In genomic region chr4:39046243-39046642, GRCh38 we compare ENCODE assay signal across 1 cellular context.
TF ChIP-seq lines count a peak whose summit lies in the region.

No MANE protein-coding gene starts in this region.

TF ChIP-seq in K562, 482 proteins besides CTCF, POLR2A, EP300 and RAD21 (continued from another document and continues in another):
- no peak for TF ChIP-seq E2F4 (CRISPR knock-in tag; IDR thresholded peaks at IDR 0.05; ENCODE audit: low read depth)
- no peak for TF ChIP-seq ETS2 (tag; IDR thresholded peaks at IDR 0.05; ENCODE audit: borderline replicate concordance, poor library complexity, severe bottlenecking)
- no peak for TF ChIP-seq SFPQ (IDR thresholded peaks at IDR 0.05; ENCODE audit: low read depth, low read length)
- peak; percentile 100 for TF ChIP-seq ZNF121 (CRISPR knock-in tag; conservative IDR thresholded peaks at IDR 0.05)
- TF ChIP-seq EWSR1 (IDR thresholded peaks at IDR 0.05; ENCODE audit: borderline replicate concordance, low read depth, partially characterized antibody) = no peak
- no peak for TF ChIP-seq ZNF77 (CRISPR knock-in tag; IDR thresholded peaks at IDR 0.05)
- no peak for TF ChIP-seq IRF2 (CRISPR knock-in tag; IDR thresholded peaks at IDR 0.05)
- TF ChIP-seq BCLAF1 (IDR thresholded peaks at IDR 0.05; ENCODE audit: borderline replicate concordance in 1 of 2, control insufficient read depth in 1 of 2, low read depth in 2 of 2, low read length in 1 of 2) = no peak
- TF ChIP-seq PHF21A (IDR thresholded peaks at IDR 0.05; ENCODE audit: borderline replicate concordance, low read depth) = no peak
- no peak for TF ChIP-seq CBX5 (IDR thresholded peaks at IDR 0.05; ENCODE audit: borderline replicate concordance, low read depth)
- no peak for TF ChIP-seq CAMTA2 (CRISPR knock-in tag; conservative IDR thresholded peaks at IDR 0.05)
- TF ChIP-seq NBN (IDR thresholded peaks at IDR 0.05; ENCODE audit: low read depth) = no peak
- no peak for TF ChIP-seq ATF6 (CRISPR knock-in tag; IDR thresholded peaks at IDR 0.05)
- no peak for TF ChIP-seq FOS (IDR thresholded peaks at IDR 0.05; ENCODE audit: extremely low read depth, insufficient read length)
- no peak for TF ChIP-seq MTA2 (IDR thresholded peaks at IDR 0.05; ENCODE audit: low read depth)
- TF ChIP-seq ZFX (CRISPR knock-in tag; IDR thresholded peaks at IDR 0.05) = peak; percentile 52
- TF ChIP-seq YBX1 (IDR thresholded peaks at IDR 0.05) = no peak
- TF ChIP-seq NFATC3 (IDR thresholded peaks at IDR 0.05) = no peak
- no peak for TF ChIP-seq KLF13 (tag; IDR thresholded peaks at IDR 0.05; ENCODE audit: borderline replicate concordance, low read depth)
- TF ChIP-seq FIP1L1 (IDR thresholded peaks at IDR 0.05; ENCODE audit: low read depth, low read length, poor library complexity, severe bottlenecking) = no peak
- no peak for TF ChIP-seq THRAP3 (IDR thresholded peaks at IDR 0.05; ENCODE audit: borderline replicate concordance)
- TF ChIP-seq DPF2 (IDR thresholded peaks at IDR 0.05) = peak; percentile 72
- TF ChIP-seq RBFOX2 (IDR thresholded peaks at IDR 0.05; ENCODE audit: low read depth, low read length) = no peak
- no peak for TF ChIP-seq POLR2B (IDR thresholded peaks at IDR 0.05; ENCODE audit: low read depth, partially characterized antibody)
- TF ChIP-seq RBM25 (IDR thresholded peaks at IDR 0.05; ENCODE audit: low read depth, low read length, severe bottlenecking) = peak; percentile 65
- TF ChIP-seq DDX20 (tag; IDR thresholded peaks at IDR 0.05; ENCODE audit: low read depth) = no peak
- TF ChIP-seq ERF (CRISPR knock-in tag; IDR thresholded peaks at IDR 0.05) = no peak
- TF ChIP-seq VEZF1 (CRISPR knock-in tag; IDR thresholded peaks at IDR 0.05) = 0 out of 2 replicates have a peak, but pooled peaks have one; percentile 31
- no peak for TF ChIP-seq ZNF354B (CRISPR knock-in tag; IDR thresholded peaks at IDR 0.05)
- TF ChIP-seq HDAC6 (IDR thresholded peaks at IDR 0.05; ENCODE audit: low read depth, low read length) = no peak
- TF ChIP-seq SMAD4 (CRISPR knock-in tag; conservative IDR thresholded peaks at IDR 0.05) = peak; percentile 73
- no peak for TF ChIP-seq CCNT2 (IDR thresholded peaks at IDR 0.05; ENCODE audit: borderline replicate concordance, extremely low read depth, insufficient read length, low read depth, low read length)
- TF ChIP-seq CBX1 (IDR thresholded peaks at IDR 0.05; ENCODE audit: low read depth) = 0 out of 2 replicates have a peak, but pooled peaks have one; percentile 37
- TF ChIP-seq KLF10 (CRISPR knock-in tag; IDR thresholded peaks at IDR 0.05) = no peak
- TF ChIP-seq ID3 (CRISPR knock-in tag; IDR thresholded peaks at IDR 0.05) = no peak
- no peak for TF ChIP-seq ID3 (tag; IDR thresholded peaks at IDR 0.05)
- TF ChIP-seq FOXM1 (IDR thresholded peaks at IDR 0.05; ENCODE audit: low read depth) = no peak
- no peak for TF ChIP-seq FOXM1 (CRISPR knock-in tag; IDR thresholded peaks at IDR 0.05; ENCODE audit: low read depth)
- no peak for TF ChIP-seq ZNF436 (CRISPR knock-in tag; IDR thresholded peaks at IDR 0.05)
- no peak for TF ChIP-seq ARID3A (IDR thresholded peaks at IDR 0.05; ENCODE audit: borderline replicate concordance, low read depth, low read length)
- no peak for TF ChIP-seq ZBTB17 (CRISPR knock-in tag; IDR thresholded peaks at IDR 0.05)
- TF ChIP-seq CGGBP1 (CRISPR knock-in tag; IDR thresholded peaks at IDR 0.05) = no peak
- no peak for TF ChIP-seq ZBTB7A (IDR thresholded peaks at IDR 0.05; ENCODE audit: borderline replicate concordance, control insufficient read depth, low read depth, low read length)
- no peak for TF ChIP-seq ZNF511 (CRISPR knock-in tag; IDR thresholded peaks at IDR 0.05)
- no peak for TF ChIP-seq GATAD2B (IDR thresholded peaks at IDR 0.05; ENCODE audit: borderline replicate concordance)
- no peak for TF ChIP-seq FOXP4 (CRISPR knock-in tag; IDR thresholded peaks at IDR 0.05; ENCODE audit: borderline replicate concordance)
- no peak for TF ChIP-seq ZNF316 (IDR thresholded peaks at IDR 0.05)
- TF ChIP-seq ESRRA (IDR thresholded peaks at IDR 0.05; ENCODE audit: borderline replicate concordance, low read depth) = no peak
- TF ChIP-seq IRF1 (CRISPR knock-in tag; IDR thresholded peaks at IDR 0.05; ENCODE audit: borderline replicate concordance) = no peak
- no peak for TF ChIP-seq ZNF764 (CRISPR knock-in tag; IDR thresholded peaks at IDR 0.05; ENCODE audit: low read depth)
- no peak for TF ChIP-seq KLF16 (IDR thresholded peaks at IDR 0.05)
- TF ChIP-seq NFE2L1 (tag; IDR thresholded peaks at IDR 0.05; ENCODE audit: borderline replicate concordance, low read depth) = no peak
- peak; percentile 68 for TF ChIP-seq HMBOX1 (IDR thresholded peaks at IDR 0.05)
- peak; percentile 62 for TF ChIP-seq JUN (IDR thresholded peaks at IDR 0.05; ENCODE audit: borderline replicate concordance, low read depth, low read length)
- no peak for TF ChIP-seq JUN (CRISPR knock-in tag; IDR thresholded peaks at IDR 0.05; ENCODE audit: borderline replicate concordance)
